ENCODE assay signal across 25 cellular contexts in genomic region chr20:50182336-50182735, GRCh38.
"Had no signal": no experiment of that assay in that cellular context is flagged by ENCODE, and none has a peak within 500 bp of the region (broad histone marks: within the 10 kb centered on the region; RNA-seq: fewer than 3 reads in every experiment).

No MANE protein-coding gene starts in this region.

- H3K9me3 ChIP-seq: colonic mucosa, esophagus squamous epithelium, gastrocnemius medialis, heart right ventricle, left lung, lower lobe of right lung, mucosa of descending colon had no signal

- H3K4me3 ChIP-seq: colonic mucosa, esophagus squamous epithelium, gastrocnemius medialis, heart right ventricle, left lung, lower lobe of right lung, mucosa of descending colon had no signal

- FAIRE-seq: endometrium, islet of Langerhans, keratinocyte had no signal

- H3K4me1 ChIP-seq: colonic mucosa had no signal

- DNase-seq: colonic mucosa; cortex of kidney; effector CD8-positive, alpha-beta T cell; effector memory CD8-positive, alpha-beta T cell; endodermal cell; erythroblast; esophagus squamous epithelium; foreskin fibroblast; foreskin melanocyte; gastrocnemius medialis; glutamatergic neuron; head of caudate nucleus; heart right ventricle; hippocampal formation; left cardiac atrium; left lung; left ventricle myocardium superior; lower lobe of right lung; mesendoderm; mucosa of descending colon; naive thymus-derived CD4-positive, alpha-beta T cell had no signal

- H3K27ac ChIP-seq: colonic mucosa, epithelial cell of prostate, esophagus squamous epithelium, gastrocnemius medialis, heart right ventricle, left lung, lower lobe of right lung had no signal

- H3K27me3 ChIP-seq: colonic mucosa, esophagus squamous epithelium, gastrocnemius medialis, heart right ventricle, left lung had no signal

- H3K36me3 ChIP-seq: colonic mucosa, esophagus squamous epithelium, gastrocnemius medialis, heart right ventricle, left lung, lower lobe of right lung had no signal
